ENCODE assay signal across 8 cellular contexts in the genomic region with DNA sequence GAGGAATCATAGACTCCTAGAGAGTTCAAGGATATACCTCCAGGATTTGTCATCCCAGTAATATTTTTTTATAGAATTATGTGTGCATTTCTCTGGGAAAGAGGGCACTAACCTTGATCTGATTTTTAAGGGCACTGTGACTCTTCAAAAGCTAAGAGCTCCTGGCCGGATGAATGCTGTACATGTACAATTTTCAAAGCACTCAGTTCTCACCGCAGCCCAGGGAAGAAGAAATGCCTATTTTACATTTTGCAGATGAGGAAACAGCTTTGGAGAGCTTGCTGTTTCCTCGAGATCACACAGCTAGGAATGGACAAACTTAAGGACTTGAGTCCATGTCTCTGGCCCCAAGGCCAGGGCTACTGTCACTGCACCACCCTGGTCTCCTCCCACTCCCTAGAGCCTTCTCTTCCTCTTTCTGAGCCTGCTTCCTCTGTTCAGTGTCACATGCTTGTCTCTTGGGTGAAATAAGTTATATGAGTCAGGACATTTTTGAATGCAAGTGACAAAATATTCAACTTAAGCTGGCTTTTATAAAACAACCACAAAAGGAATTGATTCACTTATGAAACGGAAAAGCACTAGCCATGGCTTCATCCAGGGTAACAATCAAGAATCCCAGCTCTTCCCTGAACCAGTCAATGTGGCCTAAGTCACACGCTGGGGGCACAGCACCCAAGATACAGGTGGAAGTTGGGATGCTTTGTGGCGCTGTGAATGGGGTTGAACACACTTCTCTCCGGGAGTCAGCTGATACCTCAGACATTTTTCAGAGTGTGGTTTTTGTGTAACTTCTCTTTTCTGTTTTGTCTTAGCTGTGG. TPM values are rescaled to one million over a fixed set of nuclear protein-coding genes. Genes with fewer than 3 reads are reported as not detected.
DNase-seq lines count a peak whose midpoint lies in the region; ATAC-seq, FAIRE-seq and TF ChIP-seq lines count a peak whose summit lies in the region.

No MANE protein-coding gene starts in this region.

- no peaks in the 10 kb centered on the region for H3K9me3 ChIP-seq in CD4-positive, alpha-beta memory T cell (ENCODE audit: control insufficient read depth in 1 of 2, low read length in 2 of 2)

- no peaks in the 10 kb centered on the region for H3K36me3 ChIP-seq in CD4-positive, alpha-beta memory T cell (ENCODE audit: insufficient read depth, low read length)

- peaks cover 0 to 2% (median 0%) of the 10 kb centered on the region in 8 donors for H3K9me3 Mint-ChIP-seq in CD4-positive, alpha-beta memory T cell
- no peaks in the 10 kb centered on the region for H3K9me3 Mint-ChIP-seq in activated naive CD8-positive, alpha-beta T cell (ENCODE audit: low read depth)

- H3K4me3 ChIP-seq in CD4-positive, alpha-beta memory T cell (ENCODE audit: low read length in 2 of 2), result peak overlapping the region in 1 of 2 donors; percentile 6

- no peak for TF ChIP-seq CTCF in omental fat pad (IDR thresholded peaks at IDR 0.05)
- TF ChIP-seq CTCF in D721Med (IDR thresholded peaks at IDR 0.05; ENCODE audit: insufficient read depth, missing control alignments), result no peak

- H3K4me1 ChIP-seq in CD4-positive, alpha-beta memory T cell (ENCODE audit: insufficient read depth, low read length), result peaks cover 59% of the 10 kb centered on the region

- CTCF ChIA-PET in CD4-positive, alpha-beta memory T cell (lab: Charles Lee; ENCODE audit: partially characterized antibody), result interaction anchor here (0.8 to 3.7 kb wide), 11 partner anchors 10 to 81 kb away, joined by 3 to 29 read pairs (median 9); partner anchors contain the start of gene TGFBR1

- H3K4me3 Mint-ChIP-seq in CD4-positive, alpha-beta memory T cell, result peak overlapping the region; percentile 74 to 95 (median 88)
- peak overlapping the region; percentile 54 for H3K4me3 Mint-ChIP-seq in activated naive CD8-positive, alpha-beta T cell

- ATAC-seq in GM19452 (IDR thresholded peaks at IDR 0.05; ENCODE audit: unreplicated experiment), result peak; percentile 72
- peak; percentile 41 for ATAC-seq in HG03575 (IDR thresholded peaks at IDR 0.05; ENCODE audit: extremely low read depth, insufficient number of reproducible peaks, low FRiP score, unreplicated experiment)
- peak; percentile 41 for ATAC-seq in omental fat pad (ENCODE audit: low FRiP score)

- no peaks in the 10 kb centered on the region for H3K36me3 Mint-ChIP-seq in CD4-positive, alpha-beta memory T cell
- H3K36me3 Mint-ChIP-seq in activated naive CD8-positive, alpha-beta T cell, result peaks cover 3% of the 10 kb centered on the region

- no peaks in the 10 kb centered on the region for H3K27me3 ChIP-seq in CD4-positive, alpha-beta memory T cell (ENCODE audit: insufficient read depth, low read length)

- intact Hi-C loops in CD4-positive, alpha-beta memory T cell (cut with micrococcal nuclease), result loop anchor here (2.0 kb wide), 3 partner anchors 18 to 76 kb away; no protein-coding TSS in a partner anchor

- H3K27ac ChIP-seq in CD4-positive, alpha-beta memory T cell (ENCODE audit: low read depth, low read length), result no peak overlapping the region

- no peaks in the 10 kb centered on the region for H3K27me3 Mint-ChIP-seq in CD4-positive, alpha-beta memory T cell
- no peaks in the 10 kb centered on the region for H3K27me3 Mint-ChIP-seq in activated naive CD8-positive, alpha-beta T cell

- H3K4me1 Mint-ChIP-seq in CD4-positive, alpha-beta memory T cell, result peaks cover 58 to 92% (median 78%) of the 10 kb centered on the region in 4 donors
- peaks cover 66% of the 10 kb centered on the region for H3K4me1 Mint-ChIP-seq in activated naive CD8-positive, alpha-beta T cell (ENCODE audit: low read depth)

- FAIRE-seq in D721Med (lab: Jason Lieb, UNC), result no peak

- peak in 4 of 5 donors; percentile 22 to 27 (median 26) for DNase-seq in CD4-positive, alpha-beta memory T cell
- DNase-seq in omental fat pad (ENCODE audit: low spot score), result no peak
- no peak for DNase-seq in NCI-H2081 treated with DMSO at 0.1 percent for 48 hours (lab: John Stamatoyannopoulos, UW)
- DNase-seq in D341Med (ENCODE audit: low spot score), result no peak
- no peak for DNase-seq in D721Med (ENCODE audit: insufficient read length, low spot score)

- POLR2A ChIA-PET in CD4-positive, alpha-beta memory T cell (lab: Charles Lee; ENCODE audit: partially characterized antibody), result interaction anchor here (0.8 to 5.0 kb wide), 14 partner anchors 9 to 75 kb away, joined by 3 to 82 read pairs (median 9); partner anchors contain the start of gene TGFBR1

- peak overlapping the region; percentile 17 to 93 (median 80) for H3K27ac Mint-ChIP-seq in CD4-positive, alpha-beta memory T cell
- peak overlapping the region; percentile 11 for H3K27ac Mint-ChIP-seq in activated naive CD8-positive, alpha-beta T cell

RNA-seq across cellular contexts. Expression of gene TGFBR1, which starts 45.6 kb away (rescaled TPM):
- total RNA-seq in CD4-positive, alpha-beta memory T cell, result 10 to 100 TPM; 26.4 to 27.4 TPM
- polyA plus RNA-seq in CD4-positive, alpha-beta memory T cell, result 10 to 100 TPM; 19.1 to 21.4 TPM
- 10 to 100 TPM; 20.9 to 35.2 (median 30.9) TPM for total RNA-seq in omental fat pad

Comparison
In these comparisons a context has a peak if more than half of its experiments do, and no peak if none do; other contexts are left out.
1. DNase-seq: peak in CD4-positive, alpha-beta memory T cell (4 of 5); none in omental fat pad (single experiment), NCI-H2081 treated with DMSO at 0.1 percent for 48 hours (single experiment), D341Med (single experiment) and D721Med (single experiment).
2. Peak in every context shown above with its lines, with median percentiles within 50 percentile points of each other: ATAC-seq.